ENCODE assay signal across 10 cellular contexts in the genomic region with DNA sequence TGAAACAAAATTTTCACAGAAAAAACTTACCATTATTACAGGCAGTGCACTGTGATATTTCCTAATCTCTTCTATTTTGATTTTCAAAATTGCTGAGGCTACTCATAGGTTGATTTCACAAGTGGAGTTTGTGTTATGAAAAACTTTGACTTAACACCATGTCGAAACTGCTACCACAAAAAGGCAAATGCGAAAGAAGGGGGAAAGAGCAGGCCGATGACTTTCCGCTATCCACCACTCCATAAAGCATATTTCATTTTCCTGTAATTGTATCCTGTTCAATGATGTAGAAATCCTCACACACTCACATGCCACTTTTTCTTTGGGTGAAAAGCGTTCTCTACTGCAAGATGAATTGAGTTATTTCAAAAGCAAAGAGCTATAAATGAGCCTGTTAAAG. TPM values are rescaled to one million over a fixed set of nuclear protein-coding genes. Genes with fewer than 3 reads are reported as not detected.
"Had no signal": no experiment of that assay in that cellular context is flagged by ENCODE, and none has a peak within 500 bp of the region (broad histone marks: within the 10 kb centered on the region; RNA-seq: fewer than 3 reads in every experiment).

No MANE protein-coding gene starts in this region.

- H2AFZ ChIP-seq: hepatocyte, neural progenitor cell had no signal

- H3K36me3 ChIP-seq: neural progenitor cell, tibial artery had no signal

- H3K4me3 ChIP-seq: hepatocyte, neural progenitor cell, skin epidermis, tibial artery had no signal

- H3K4me2 ChIP-seq: hepatocyte, neural progenitor cell had no signal

- H3K27me3 ChIP-seq: hepatocyte, neural progenitor cell, tibial artery had no signal

- DNase-seq: activated effector memory CD4-positive, alpha-beta T cell treated with Interleukin-2 at 50 U/mL for 16 hours; activated T-cell treated with anti-CD3 and anti-CD28 coated beads, Interleukin-2, amount 50 U/mL, for 1 hour; anterior cingulate cortex; left ventricle myocardium superior; T-helper 2 cell; tibial artery had no signal

- H3K9ac ChIP-seq: neural progenitor cell had no signal

- H3K9me3 ChIP-seq: tibial artery had no signal

- H3K79me2 ChIP-seq: hepatocyte had no signal

- H3K4me1 ChIP-seq: neural progenitor cell had no signal

- ATAC-seq: left ventricle myocardium superior had no signal

- H3K27ac ChIP-seq: hepatocyte, neural progenitor cell, skin epidermis, tibial artery had no signal

RNA-seq across cellular contexts. Expression of gene KL, which starts 18.7 kb away (rescaled TPM):
- total RNA-seq: myocyte had no signal
